ENCODE assay signal across 8 cellular contexts in the genomic region with DNA sequence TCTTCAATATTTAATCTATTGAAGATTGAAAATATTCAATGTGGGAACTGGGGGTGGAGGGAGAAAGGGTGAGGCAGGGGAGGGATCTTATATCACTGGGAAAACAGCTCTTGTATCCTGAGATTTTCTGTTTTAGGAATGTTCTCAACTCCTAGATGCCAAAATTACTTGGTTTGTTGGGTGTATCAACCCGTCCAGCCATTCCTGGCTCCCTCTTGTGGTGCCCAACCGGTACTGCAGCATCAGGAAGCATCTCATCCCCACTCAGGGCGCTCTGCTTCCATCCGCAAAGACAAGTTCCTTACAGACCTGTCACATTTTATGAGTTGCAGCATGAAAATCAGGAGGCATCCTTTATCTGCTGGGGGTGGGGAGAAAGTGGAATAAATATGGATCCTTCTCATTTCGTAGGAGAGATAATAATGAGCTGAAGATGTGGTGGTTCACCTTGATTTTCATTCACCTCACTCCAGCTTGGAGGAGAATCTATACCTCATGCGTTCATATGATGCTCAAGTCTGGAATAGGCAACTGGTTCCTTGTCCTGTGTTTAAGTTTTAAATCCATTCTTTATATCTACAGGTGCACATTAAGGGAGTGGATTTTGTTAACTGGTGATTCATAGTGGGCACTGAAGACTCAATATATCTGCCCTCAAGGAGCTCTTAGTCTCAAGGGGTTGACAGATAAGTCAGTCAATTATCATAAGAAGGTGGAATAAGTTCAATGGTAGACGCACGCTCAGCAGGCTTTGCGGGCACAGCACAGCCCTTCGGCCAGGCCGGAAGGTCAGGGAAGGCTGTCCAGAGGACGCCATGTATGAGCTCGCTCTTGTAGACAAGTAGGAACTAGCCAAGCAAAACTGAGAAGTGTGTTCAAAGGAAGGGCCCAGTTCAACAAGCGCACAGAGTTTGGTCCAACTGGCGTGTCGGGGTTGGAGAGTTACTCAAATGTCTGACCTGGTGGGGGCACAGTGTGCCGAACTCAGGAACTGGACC.
DNase-seq lines count a peak whose midpoint lies in the region; ATAC-seq and TF ChIP-seq lines count a peak whose summit lies in the region.

No MANE protein-coding gene starts in this region.

- POLR2A ChIA-PET in Panc1 (lab: Charles Lee), result interaction anchor here (0.6 kb wide), 1 partner anchor 191 kb away, joined by 4 read pairs; no protein-coding TSS in a partner anchor

- no TSS peak for BruUV-seq in Panc1 (replicated peaks; lab: Mats Ljungman, UMichigan)

- in situ Hi-C loops in Panc1 (cut with HindIII; ENCODE audit: low pct_unique_long_range_greater_than_20kb, low sequenced_read_pairs), result no loop called here

- CTCF ChIA-PET in Panc1 (lab: Charles Lee), result interaction anchor here (0.5 to 1.6 kb wide), 3 partner anchors 9 to 1376 kb away, joined by 3 read pairs; no protein-coding TSS in a partner anchor

- ATAC-seq in HG03045 (IDR thresholded peaks at IDR 0.05; ENCODE audit: unreplicated experiment) (peak; percentile 71), Panc1 (peak; percentile 77; the same call in 1 of the 2 replicates)

- H3K4me1 ChIP-seq in Panc1 (ENCODE audit: control insufficient read depth, insufficient read depth, low read length) (no peaks in the 10 kb centered on the region), thymus (ENCODE audit: control insufficient read depth, insufficient read depth, low read length) (peaks cover 15% of the 10 kb centered on the region)

- H3K9me3 ChIP-seq in Panc1 (ENCODE audit: control insufficient read depth, insufficient read depth, low read depth, low read length) (no peaks in the 10 kb centered on the region), thymus (ENCODE audit: control insufficient read depth) (no peaks in the 10 kb centered on the region)

- H3K27me3 ChIP-seq in Panc1 (ENCODE audit: control insufficient read depth, insufficient read depth, low read length) (no peaks in the 10 kb centered on the region), thymus (ENCODE audit: control insufficient read depth, insufficient read depth) (no peaks in the 10 kb centered on the region)

- no peaks in the 10 kb centered on the region for H3K36me3 ChIP-seq in Panc1 (ENCODE audit: control insufficient read depth, insufficient read depth, low read length)
- peaks cover 4% of the 10 kb centered on the region for H3K36me3 ChIP-seq in thymus (ENCODE audit: control insufficient read depth, insufficient read depth)

- WGBS in thymus, result 94% methylated on average over 17 of the region's 17 CpGs

- intact Hi-C loops in Panc1 (cut with micrococcal nuclease; ENCODE audit: unreplicated experiment), result no loop called here

- H3K4me3 ChIP-seq in Panc1 (ENCODE audit: low read depth in 2 of 2, low read length in 2 of 2) (no peak overlapping the region), foreskin fibroblast (ENCODE audit: low read depth in 1 of 2, low read length in 2 of 2) (no peak overlapping the region), thymus (ENCODE audit: low read length) (no peak overlapping the region)

- DNase-seq in SIG-M5 treated with dmso at 0.1 percent for 504 hours (lab: John Stamatoyannopoulos, UW; ENCODE audit: unreplicated experiment), result peak; percentile 21
- no peak for DNase-seq in SIG-M5 (lab: John Stamatoyannopoulos, UW)
- DNase-seq in Panc1 (ENCODE audit: low read depth, low spot score), result peak; percentile 63
- peak; percentile 32 to 53 for DNase-seq in activated T-helper 1 cell treated with anti-CD3 and anti-CD28 coated beads, Interleukin-2, amount 50 U/mL, for 16 hours (ENCODE audit: low read depth in 1 of 2, low spot score in 1 of 2)
- peak; percentile 30 to 72 for DNase-seq in foreskin fibroblast
- peak; percentile 47 for DNase-seq in occipital lobe (lab: John Stamatoyannopoulos, UW)

- TF ChIP-seq CTCF in Panc1 (IDR thresholded peaks at IDR 0.05) (peak; percentile 94), foreskin fibroblast (IDR thresholded peaks at IDR 0.05; ENCODE audit: low read depth, low read length) (peak; percentile 97)

- H3K27ac ChIP-seq in Panc1 (ENCODE audit: low read length) (no peak overlapping the region), thymus (ENCODE audit: low read depth) (peak overlapping the region; percentile 48)
